17 cellular contexts compared by ENCODE assay signal in genomic region chr6:137875606-137876005, GRCh38. TPM values are rescaled to one million over a fixed set of nuclear protein-coding genes. Genes with fewer than 3 reads are reported as not detected.
DNase-seq lines count a peak whose midpoint lies in the region; ATAC-seq and TF ChIP-seq lines count a peak whose summit lies in the region.
"Had no signal": no experiment of that assay in that cellular context is flagged by ENCODE, and none has a peak within 500 bp of the region (broad histone marks: within the 10 kb centered on the region; RNA-seq: fewer than 3 reads in every experiment).

No MANE protein-coding gene starts in this region.

- peaks cover 89% of the 10 kb centered on the region for H3K36me3 Mint-ChIP-seq in activated naive CD4-positive, alpha-beta T cell treated with anti-CD3 and anti-CD28 coated beads, Interleukin-2, amount 10 ng/mL, durations not matched to agents 7 days and 5 days
- H3K36me3 Mint-ChIP-seq in central memory CD8-positive, alpha-beta T cell (ENCODE audit: insufficient read depth) = peaks cover 100% of the 10 kb centered on the region
- peaks cover 42% of the 10 kb centered on the region for H3K36me3 Mint-ChIP-seq in type B pancreatic cell

- H3K4me1 ChIP-seq in OCI-LY3 (ENCODE audit: low read length) = peaks cover 44% of the 10 kb centered on the region

- TF ChIP-seq CTCF in OCI-LY3 (IDR thresholded peaks at IDR 0.05; ENCODE audit: low read depth, low read length) (no peak), type B pancreatic cell (conservative IDR thresholded peaks at IDR 0.05) (no peak)

- peak overlapping the region; percentile 99 for H3K27ac ChIP-seq in OCI-LY3 (ENCODE audit: low read length)
- H3K27ac ChIP-seq: vagina had no signal

- CTCF ChIA-PET in activated naive CD4-positive, alpha-beta T cell treated with anti-CD3 and anti-CD28 coated beads, Interleukin-2, amount 10 ng/mL, durations not matched to agents 7 days and 5 days (lab: Charles Lee) = interaction anchor here (1.4 to 19.6 kb wide), 4 partner anchors 69 to 171 kb away, joined by 3 to 467 read pairs (median 5); no protein-coding TSS in a partner anchor

- H3K27ac Mint-ChIP-seq in activated naive CD4-positive, alpha-beta T cell treated with anti-CD3 and anti-CD28 coated beads, Interleukin-2, amount 10 ng/mL, durations not matched to agents 7 days and 5 days = peak overlapping the region; percentile 75
- H3K27ac Mint-ChIP-seq in central memory CD8-positive, alpha-beta T cell (ENCODE audit: low read depth) = peak overlapping the region; percentile 92
- peak overlapping the region; percentile 24 for H3K27ac Mint-ChIP-seq in type B pancreatic cell
- H3K27ac Mint-ChIP-seq: nephron progenitor cell had no signal

- no peak for ATAC-seq in central memory CD8-positive, alpha-beta T cell (replicated peaks; ENCODE audit: extremely low read depth, poor library complexity, severe bottlenecking)
- no peak for ATAC-seq in GM21737 (IDR thresholded peaks at IDR 0.05; ENCODE audit: unreplicated experiment)
- ATAC-seq: heart right ventricle, SK-N-SH treated with all-trans-retinoic acid at 6 μM for 48 hours had no signal

- no peaks in the 10 kb centered on the region for H3K9me3 Mint-ChIP-seq in activated naive CD4-positive, alpha-beta T cell treated with anti-CD3 and anti-CD28 coated beads, Interleukin-2, amount 10 ng/mL, durations not matched to agents 7 days and 5 days
- no peaks in the 10 kb centered on the region for H3K9me3 Mint-ChIP-seq in central memory CD8-positive, alpha-beta T cell
- H3K9me3 Mint-ChIP-seq in type B pancreatic cell = no peaks in the 10 kb centered on the region
- H3K9me3 Mint-ChIP-seq: nephron progenitor cell had no signal

- H3K36me3 ChIP-seq in OCI-LY3 (replicated peaks; ENCODE audit: low read depth, low read length) = peaks cover 93% of the 10 kb centered on the region

- H3K9ac ChIP-seq in OCI-LY3 (ENCODE audit: low read length) = no peak overlapping the region

- no peaks in the 10 kb centered on the region for H3K27me3 Mint-ChIP-seq in activated naive CD4-positive, alpha-beta T cell treated with anti-CD3 and anti-CD28 coated beads, Interleukin-2, amount 10 ng/mL, durations not matched to agents 7 days and 5 days
- H3K27me3 Mint-ChIP-seq in central memory CD8-positive, alpha-beta T cell = no peaks in the 10 kb centered on the region
- no peaks in the 10 kb centered on the region for H3K27me3 Mint-ChIP-seq in type B pancreatic cell

- no peaks in the 10 kb centered on the region for H3K27me3 ChIP-seq in OCI-LY3 (ENCODE audit: low read depth, low read length)
- H3K27me3 ChIP-seq: heart right ventricle, stomach, vagina had no signal

- H3K4me3 Mint-ChIP-seq in activated naive CD4-positive, alpha-beta T cell treated with anti-CD3 and anti-CD28 coated beads, Interleukin-2, amount 10 ng/mL, durations not matched to agents 7 days and 5 days = no peak overlapping the region
- H3K4me3 Mint-ChIP-seq in central memory CD8-positive, alpha-beta T cell = peak overlapping the region; percentile 86
- H3K4me3 Mint-ChIP-seq in type B pancreatic cell = peak overlapping the region; percentile 12
- H3K4me3 Mint-ChIP-seq: nephron progenitor cell had no signal

- peaks cover 100% of the 10 kb centered on the region for H3K79me2 ChIP-seq in OCI-LY3 (ENCODE audit: low read length)

- H3K4me2 ChIP-seq in OCI-LY3 (ENCODE audit: low read length) = peak overlapping the region; percentile 9; the same call in 1 of the 2 replicates

- peaks cover 73% of the 10 kb centered on the region for H4K20me1 ChIP-seq in OCI-LY3 (ENCODE audit: insufficient read depth, low read length)

- no peak for DNase-seq in activated naive CD4-positive, alpha-beta T cell treated with anti-CD3 and anti-CD28 coated beads, Interleukin-2, amount 10 ng/mL, durations not matched to agents 7 days and 5 days
- DNase-seq in activated naive CD4-positive, alpha-beta T cell treated with anti-CD3 and anti-CD28 coated beads, Interleukin-2, amount 50 U/mL, for 16 hours = no peak
- no peak for DNase-seq in central memory CD8-positive, alpha-beta T cell (ENCODE audit: low spot score in 2 of 2)
- DNase-seq in type B pancreatic cell (ENCODE audit: extremely low spot score, unreplicated experiment) = no peak
- DNase-seq in kidney glomerular epithelial cell (lab: John Stamatoyannopoulos, UW) = no peak
- no peak for DNase-seq in globus pallidus (ENCODE audit: low spot score)
- DNase-seq: caudate nucleus; effector memory CD4-positive, alpha-beta T cell; GDM1; heart right ventricle; NCI-H1436 treated with DMSO at 0.1 percent for 48 hours; nephron progenitor cell; stomach had no signal

- H2AFZ ChIP-seq in OCI-LY3 (ENCODE audit: low read depth, low read length) = no peak overlapping the region

- no peak overlapping the region for H3K4me3 ChIP-seq in OCI-LY3 (ENCODE audit: low read length)
- H3K4me3 ChIP-seq: heart right ventricle, stomach, vagina had no signal

- peaks cover 60% of the 10 kb centered on the region for H3K4me1 Mint-ChIP-seq in activated naive CD4-positive, alpha-beta T cell treated with anti-CD3 and anti-CD28 coated beads, Interleukin-2, amount 10 ng/mL, durations not matched to agents 7 days and 5 days
- peaks cover 54% of the 10 kb centered on the region for H3K4me1 Mint-ChIP-seq in central memory CD8-positive, alpha-beta T cell
- peaks cover 5% of the 10 kb centered on the region for H3K4me1 Mint-ChIP-seq in type B pancreatic cell (ENCODE audit: unreplicated experiment)

- H3K9me3 ChIP-seq in OCI-LY3 (ENCODE audit: insufficient read depth, low read length) = no peaks in the 10 kb centered on the region
- H3K9me3 ChIP-seq: heart right ventricle, stomach, vagina had no signal

RNA-seq across cellular contexts. Expression of gene TNFAIP3, which starts 8.5 kb away (rescaled TPM):
- 15.2 and 54.4 TPM in 2 replicates for total RNA-seq in type B pancreatic cell (ENCODE audit: low replicate concordance)

Comparison
In these comparisons a context has a peak if more than half of its experiments do, and no peak if none do; other contexts are left out.
1. H3K27ac Mint-ChIP-seq: peak in every context shown above with its lines; median percentile 92 in central memory CD8-positive, alpha-beta T cell; 75 in activated naive CD4-positive, alpha-beta T cell treated with anti-CD3 and anti-CD28 coated beads, Interleukin-2, amount 10 ng/mL, durations not matched to agents 7 days and 5 days; 24 in type B pancreatic cell.